34 cellular contexts compared by ENCODE assay signal in genomic region chr11:13956988-13957387, GRCh38.
"Had no signal": no experiment of that assay in that cellular context is flagged by ENCODE, and none has a peak within 500 bp of the region (broad histone marks: within the 10 kb centered on the region; RNA-seq: fewer than 3 reads in every experiment).

No MANE protein-coding gene starts in this region.

- ATAC-seq: activated naive CD4-positive, alpha-beta T cell treated with anti-CD3 and anti-CD28 coated beads, Interleukin-2, amount 50 U/mL, for 72 hours; activated naive CD8-positive, alpha-beta T cell treated with anti-CD3 and anti-CD28 coated beads, Interleukin-2, amount 50 U/mL, for 24 hours; activated T-cell treated with anti-CD3 and anti-CD28 coated beads, Interleukin-2, amount 50 U/mL, for 4 hours; activated T-cell treated with anti-CD3 and anti-CD28 coated beads, Interleukin-2, amount 50 U/mL, for 72 hours; activated T-helper 17 cell treated with anti-CD3 and anti-CD28 coated beads, Interleukin-2, amount 50 U/mL, for 72 hours; body of pancreas had no signal

- FAIRE-seq: astrocyte, bronchial epithelial cell had no signal

- H3K9me3 ChIP-seq: adrenal gland, ascending aorta, body of pancreas, breast epithelium had no signal

- H3K4me3 ChIP-seq: adrenal gland, ascending aorta, body of pancreas, breast epithelium, cardiac muscle cell had no signal

- H3K4me1 ChIP-seq: adrenal gland, ascending aorta, body of pancreas, breast epithelium had no signal

- H3K36me3 ChIP-seq: adrenal gland, ascending aorta, brain microvascular endothelial cell, breast epithelium, cardiac muscle cell had no signal

- H3K27me3 ChIP-seq: body of pancreas had no signal

- H3K27ac ChIP-seq: adrenal gland, ascending aorta, body of pancreas, brain microvascular endothelial cell, breast epithelium, cardiac muscle cell had no signal

- DNase-seq: activated effector memory CD4-positive, alpha-beta T cell treated with anti-CD3 and anti-CD28 coated beads, Interleukin-2, amount 50 U/mL, for 16 hours; activated effector memory CD4-positive, alpha-beta T cell treated with Interleukin-2 at 50 U/mL for 16 hours; activated gamma-delta T cell; activated gamma-delta T cell treated with Interleukin-2 at 50 U/mL for 16 hours; activated naive CD4-positive, alpha-beta T cell; activated naive CD4-positive, alpha-beta T cell treated with anti-CD3 and anti-CD28 coated beads for 36 hours; activated naive CD4-positive, alpha-beta T cell treated with anti-CD3 and anti-CD28 coated beads, Interleukin-2, amount 10 ng/mL, durations not matched to agents 7 days and 5 days; activated naive CD4-positive, alpha-beta T cell treated with anti-CD3 and anti-CD28 coated beads, Interleukin-2, amount 50 U/mL, for 16 hours; activated naive CD4-positive, alpha-beta T cell treated with Interleukin-2 at 50 U/mL for 16 hours; activated naive CD8-positive, alpha-beta T cell treated with anti-CD3 and anti-CD28 coated beads for 36 hours; activated naive CD8-positive, alpha-beta T cell treated with anti-CD3 and anti-CD28 coated beads, Interleukin-2, amount 10 ng/mL, durations not matched to agents 7 days and 5 days; activated naive CD8-positive, alpha-beta T cell treated with anti-CD3 and anti-CD28 coated beads, Interleukin-2, amount 50 U/mL, for 24 hours; activated T-cell treated with anti-CD3 and anti-CD28 coated beads, Interleukin-2, amount 50 U/mL, for 1 hour; activated T-cell treated with anti-CD3 and anti-CD28 coated beads, Interleukin-2, amount 50 U/mL, for 24 hours; activated T-cell treated with anti-CD3 and anti-CD28 coated beads, Interleukin-2, amount 50 U/mL, for 4 hours; activated T-cell treated with anti-CD3 and anti-CD28 coated beads, Interleukin-2, amount 50 U/mL, for 48 hours; activated T-cell treated with anti-CD3 and anti-CD28 coated beads, Interleukin-2, amount 50 U/mL, for 72 hours; adrenal gland; amniotic stem cell; amygdala; anterior cingulate cortex; aorta; body of pancreas; brain microvascular endothelial cell; caudate nucleus; central memory CD4-positive, alpha-beta T cell; cerebellar nuclear complex had no signal
